In the genomic region with DNA sequence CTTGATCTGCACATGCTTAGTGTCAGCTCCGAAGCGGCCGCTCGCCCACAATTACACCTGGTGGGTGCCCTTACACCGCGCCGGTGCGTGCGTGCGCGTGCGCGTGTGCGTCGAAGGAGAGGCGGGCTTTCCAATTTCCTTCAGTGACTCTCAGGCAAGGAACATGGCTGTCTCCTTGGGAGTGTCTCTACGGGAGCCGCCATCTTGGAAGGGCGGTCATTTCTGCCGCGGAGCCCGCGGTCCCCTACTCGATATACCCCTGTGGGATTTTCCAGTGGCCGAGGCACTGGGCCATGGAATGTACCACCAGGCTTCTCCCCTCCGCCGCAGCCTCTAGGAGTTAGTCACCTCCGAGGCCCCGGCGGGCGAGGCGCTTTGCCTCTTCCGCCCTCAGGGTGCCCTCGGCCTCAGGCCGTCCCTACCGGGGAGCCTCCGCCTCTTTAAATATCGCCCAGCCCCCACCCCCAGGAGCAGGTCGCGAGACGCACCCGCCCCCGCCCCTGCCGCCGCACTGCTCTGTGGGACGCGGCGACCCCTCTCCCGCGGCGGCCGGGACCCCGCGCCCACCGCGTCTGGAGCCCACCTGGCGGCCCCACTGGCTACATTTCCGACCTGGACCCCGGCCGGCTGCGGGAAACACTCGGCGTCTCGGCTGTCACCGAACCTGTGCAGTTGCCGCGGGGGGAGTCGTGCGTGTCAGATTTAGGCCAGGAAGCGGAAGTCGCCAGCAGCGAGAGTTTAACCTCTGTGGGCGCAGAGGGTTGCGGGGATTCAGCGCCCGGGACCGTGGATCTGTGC, we compare ENCODE assay signal across 8 cellular contexts. TPM values are rescaled to one million over a fixed set of nuclear protein-coding genes. Genes with fewer than 3 reads are reported as not detected.
DNase-seq lines count a peak whose midpoint lies in the region; ATAC-seq and TF ChIP-seq lines count a peak whose summit lies in the region.

TSS of gene ZNF41 (minus strand) at position 711 of the 798 bp plus-strand sequence. CDS start 15,741 bp downstream, outside the sequence.

- no peaks in the 10 kb centered on the region for H3K27me3 Mint-ChIP-seq in dendritic cell treated with granulocyte-macrophage colony-stimulating factor and Interleukin-4, amounts not matched to agents 40 ng/mL and 50 ng/mL, for 4 days

- ATAC-seq in GM19395 (IDR thresholded peaks at IDR 0.05; ENCODE audit: unreplicated experiment) = peak; percentile 89
- peak; percentile 60 for ATAC-seq in HG03558 (IDR thresholded peaks at IDR 0.05; ENCODE audit: extremely low read depth, unreplicated experiment)

- DNase-seq in C1 segment of cervical spinal cord (lab: John Stamatoyannopoulos, UW) (peak in 13 of 14 donors; percentile 13 to 89 (median 65)), NCI-H69 (lab: John Stamatoyannopoulos, UW) (peak; percentile 93)
- DNase-seq in activated CD4-positive, alpha-beta T cell treated with anti-CD3 and anti-CD28 coated beads, Interleukin-2, amount 50 U/mL, for 1 hour = peak; percentile 73
- DNase-seq in stimulated activated CD4-positive, alpha-beta T cell treated with anti-CD3 and anti-CD28 coated beads, Interleukin-4, amount 100 ng/mL, for 1 hour = peak; percentile 77

- peaks cover 0 to 10% (median 2%) of the 10 kb centered on the region in 4 donors for H3K4me1 ChIP-seq in liver (ENCODE audit: control insufficient read depth in 4 of 4, insufficient read depth in 4 of 4, low read length in 3 of 4)

- H3K9me3 Mint-ChIP-seq in dendritic cell treated with granulocyte-macrophage colony-stimulating factor and Interleukin-4, amounts not matched to agents 40 ng/mL and 50 ng/mL, for 4 days = no peaks in the 10 kb centered on the region

- H3K4me1 Mint-ChIP-seq in dendritic cell treated with granulocyte-macrophage colony-stimulating factor and Interleukin-4, amounts not matched to agents 40 ng/mL and 50 ng/mL, for 4 days (ENCODE audit: low read depth) = peaks cover 23% of the 10 kb centered on the region

- WGBS in liver = under 1% methylated on average over 77 of the region's 77 CpGs

- intact Hi-C loops in dendritic cell treated with granulocyte-macrophage colony-stimulating factor and Interleukin-4, amounts not matched to agents 40 ng/mL and 50 ng/mL, for 4 days (cut with micrococcal nuclease) = no loop called here

- no peaks in the 10 kb centered on the region for H3K36me3 ChIP-seq in liver (ENCODE audit: control insufficient read depth in 4 of 4, insufficient read depth in 3 of 4, low read depth in 1 of 4, low read length in 3 of 4)

- H3K27ac ChIP-seq in liver (ENCODE audit: low read depth in 1 of 2, low read length in 2 of 2) = peak within 1 kb of the TSS; percentile 83 to 91

- no peak for TF ChIP-seq CTCF in liver (IDR thresholded peaks at IDR 0.05; ENCODE audit: low read depth, low read length, missing input control)

- H3K36me3 Mint-ChIP-seq in dendritic cell treated with granulocyte-macrophage colony-stimulating factor and Interleukin-4, amounts not matched to agents 40 ng/mL and 50 ng/mL, for 4 days (ENCODE audit: low read depth) = peaks cover 7% of the 10 kb centered on the region

- peak in 1 of 2 donors; percentile 8 for TF ChIP-seq RAD21 in liver (IDR thresholded peaks at IDR 0.05)

- peak within 1 kb of the TSS; percentile 80 to 89 for H3K9ac ChIP-seq in liver (ENCODE audit: low read depth in 1 of 2, low read length in 2 of 2)

- no peaks in the 10 kb centered on the region for H3K9me3 ChIP-seq in liver (ENCODE audit: control insufficient read depth in 4 of 4, low read length in 3 of 4)

- H3K4me3 ChIP-seq in liver (ENCODE audit: low read depth in 1 of 3, low read length in 3 of 3) = peak within 1 kb of the TSS; percentile 70 to 88 (median 84)

- no peaks in the 10 kb centered on the region for H3K27me3 ChIP-seq in liver (ENCODE audit: control insufficient read depth in 4 of 4, insufficient read depth in 4 of 4, low read length in 3 of 4)

- H3K4me3 Mint-ChIP-seq in dendritic cell treated with granulocyte-macrophage colony-stimulating factor and Interleukin-4, amounts not matched to agents 40 ng/mL and 50 ng/mL, for 4 days = peak within 1 kb of the TSS; percentile 81

- H3K27ac Mint-ChIP-seq in dendritic cell treated with granulocyte-macrophage colony-stimulating factor and Interleukin-4, amounts not matched to agents 40 ng/mL and 50 ng/mL, for 4 days = peak within 1 kb of the TSS; percentile 93

TF ChIP-seq in liver, 16 proteins besides CTCF, POLR2A, EP300 and RAD21:
- TF ChIP-seq YY1 (IDR thresholded peaks at IDR 0.05) (peak; percentile 99), HNF4A (conservative IDR thresholded peaks at IDR 0.05) (no peak), TAF1 (conservative IDR thresholded peaks at IDR 0.05) (no peak), FOXA1 (IDR thresholded peaks at IDR 0.05) (no peak), RXRA (IDR thresholded peaks at IDR 0.05) (peak in 1 of 2 donors; percentile 12), MAX (IDR thresholded peaks at IDR 0.05) (peak; percentile 39), HNF4G (IDR thresholded peaks at IDR 0.05) (no peak), GABPA (IDR thresholded peaks at IDR 0.05 in 1 of 2, conservative IDR thresholded peaks at IDR 0.05 in 1 of 2) (peak; percentile 42 to 65), EGR1 (IDR thresholded peaks at IDR 0.05; ENCODE audit: low read depth in 2 of 2) (no peak), ZBTB33 (IDR thresholded peaks at IDR 0.05) (no peak), FOXA2 (IDR thresholded peaks at IDR 0.05) (no peak), JUND (IDR thresholded peaks at IDR 0.05) (no peak), SP1 (IDR thresholded peaks at IDR 0.05) (no peak), NR2F2 (IDR thresholded peaks at IDR 0.05) (no peak)
- TF ChIP-seq, protein P1, sequence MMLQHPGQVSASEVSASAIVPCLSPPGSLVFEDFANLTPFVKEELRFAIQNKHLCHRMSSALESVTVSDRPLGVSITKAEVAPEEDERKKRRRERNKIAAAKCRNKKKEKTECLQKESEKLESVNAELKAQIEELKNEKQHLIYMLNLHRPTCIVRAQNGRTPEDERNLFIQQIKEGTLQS (IDR thresholded peaks at IDR 0.05) = no peak
- TF ChIP-seq, protein P2, sequence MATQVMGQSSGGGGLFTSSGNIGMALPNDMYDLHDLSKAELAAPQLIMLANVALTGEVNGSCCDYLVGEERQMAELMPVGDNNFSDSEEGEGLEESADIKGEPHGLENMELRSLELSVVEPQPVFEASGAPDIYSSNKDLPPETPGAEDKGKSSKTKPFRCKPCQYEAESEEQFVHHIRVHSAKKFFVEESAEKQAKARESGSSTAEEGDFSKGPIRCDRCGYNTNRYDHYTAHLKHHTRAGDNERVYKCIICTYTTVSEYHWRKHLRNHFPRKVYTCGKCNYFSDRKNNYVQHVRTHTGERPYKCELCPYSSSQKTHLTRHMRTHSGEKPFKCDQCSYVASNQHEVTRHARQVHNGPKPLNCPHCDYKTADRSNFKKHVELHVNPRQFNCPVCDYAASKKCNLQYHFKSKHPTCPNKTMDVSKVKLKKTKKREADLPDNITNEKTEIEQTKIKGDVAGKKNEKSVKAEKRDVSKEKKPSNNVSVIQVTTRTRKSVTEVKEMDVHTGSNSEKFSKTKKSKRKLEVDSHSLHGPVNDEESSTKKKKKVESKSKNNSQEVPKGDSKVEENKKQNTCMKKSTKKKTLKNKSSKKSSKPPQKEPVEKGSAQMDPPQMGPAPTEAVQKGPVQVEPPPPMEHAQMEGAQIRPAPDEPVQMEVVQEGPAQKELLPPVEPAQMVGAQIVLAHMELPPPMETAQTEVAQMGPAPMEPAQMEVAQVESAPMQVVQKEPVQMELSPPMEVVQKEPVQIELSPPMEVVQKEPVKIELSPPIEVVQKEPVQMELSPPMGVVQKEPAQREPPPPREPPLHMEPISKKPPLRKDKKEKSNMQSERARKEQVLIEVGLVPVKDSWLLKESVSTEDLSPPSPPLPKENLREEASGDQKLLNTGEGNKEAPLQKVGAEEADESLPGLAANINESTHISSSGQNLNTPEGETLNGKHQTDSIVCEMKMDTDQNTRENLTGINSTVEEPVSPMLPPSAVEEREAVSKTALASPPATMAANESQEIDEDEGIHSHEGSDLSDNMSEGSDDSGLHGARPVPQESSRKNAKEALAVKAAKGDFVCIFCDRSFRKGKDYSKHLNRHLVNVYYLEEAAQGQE (IDR thresholded peaks at IDR 0.05) = no peak

RNA-seq across cellular contexts. Expression of gene ZNF41, which starts in this region (rescaled TPM):
- total RNA-seq in liver = 1 to 10 TPM; 2.9 to 5.0 TPM
- polyA plus RNA-seq in liver = 1 to 10 TPM; 1.9 to 2.2 TPM

Comparison
In these comparisons a context has a peak if more than half of its experiments do, and no peak if none do; other contexts are left out.
1. Peak in every context shown above with its lines: DNase-seq, ATAC-seq, H3K4me3 ChIP-seq and H3K27ac ChIP-seq.